ENCODE assay signal across 1 cellular context in genomic region chr12:93089805-93090569, GRCh38.
TF ChIP-seq lines count a peak whose summit lies in the region.

No MANE protein-coding gene starts in this region.

TF ChIP-seq in K562, 482 proteins besides CTCF, POLR2A, EP300 and RAD21 (continued from another document and continues in another):
- no peak for TF ChIP-seq NCOA2 (IDR thresholded peaks at IDR 0.05; ENCODE audit: partially characterized antibody in 2 of 2)
- no peak for TF ChIP-seq BRF2 (IDR thresholded peaks at IDR 0.05; ENCODE audit: borderline replicate concordance, insufficient read depth, insufficient read length)
- no peak for TF ChIP-seq ZNF124 (CRISPR knock-in tag; IDR thresholded peaks at IDR 0.05)
- no peak for TF ChIP-seq ZNF445 (CRISPR knock-in tag; IDR thresholded peaks at IDR 0.05; ENCODE audit: low read depth)
- no peak for TF ChIP-seq ZNF232 (CRISPR knock-in tag; IDR thresholded peaks at IDR 0.05)
- TF ChIP-seq TBL1XR1 (IDR thresholded peaks at IDR 0.05; ENCODE audit: low read length in 2 of 2), result 0 out of 4 replicates have a peak, but pooled peaks of 1 of the 2 experiments have one; percentile 25
- no peak for TF ChIP-seq POLR2AphosphoS2 (IDR thresholded peaks at IDR 0.05; ENCODE audit: low read length)
- TF ChIP-seq ZFPM2 (CRISPR knock-in tag; IDR thresholded peaks at IDR 0.05), result no peak
- no peak for TF ChIP-seq E2F1 (CRISPR knock-in tag; IDR thresholded peaks at IDR 0.05)
- no peak for TF ChIP-seq ZNF24 (IDR thresholded peaks at IDR 0.05)
- TF ChIP-seq PREB (CRISPR knock-in tag; IDR thresholded peaks at IDR 0.05), result no peak
- no peak for TF ChIP-seq HEY1 (CRISPR knock-in tag; IDR thresholded peaks at IDR 0.05; ENCODE audit: borderline replicate concordance)
- no peak for TF ChIP-seq ZBTB5 (IDR thresholded peaks at IDR 0.05)
- peak; percentile 92 for TF ChIP-seq NR2C1 (IDR thresholded peaks at IDR 0.05)
- peak; percentile 94 for TF ChIP-seq NR2C1 (tag; IDR thresholded peaks at IDR 0.05)
- no peak for TF ChIP-seq MIER1 (IDR thresholded peaks at IDR 0.05; ENCODE audit: low read depth)
- TF ChIP-seq XRCC3 (IDR thresholded peaks at IDR 0.05), result no peak
- TF ChIP-seq NFYB (IDR thresholded peaks at IDR 0.05; ENCODE audit: extremely low read depth, insufficient read length), result no peak
- no peak for TF ChIP-seq MCM3 (IDR thresholded peaks at IDR 0.05)
- TF ChIP-seq, protein P1, sequence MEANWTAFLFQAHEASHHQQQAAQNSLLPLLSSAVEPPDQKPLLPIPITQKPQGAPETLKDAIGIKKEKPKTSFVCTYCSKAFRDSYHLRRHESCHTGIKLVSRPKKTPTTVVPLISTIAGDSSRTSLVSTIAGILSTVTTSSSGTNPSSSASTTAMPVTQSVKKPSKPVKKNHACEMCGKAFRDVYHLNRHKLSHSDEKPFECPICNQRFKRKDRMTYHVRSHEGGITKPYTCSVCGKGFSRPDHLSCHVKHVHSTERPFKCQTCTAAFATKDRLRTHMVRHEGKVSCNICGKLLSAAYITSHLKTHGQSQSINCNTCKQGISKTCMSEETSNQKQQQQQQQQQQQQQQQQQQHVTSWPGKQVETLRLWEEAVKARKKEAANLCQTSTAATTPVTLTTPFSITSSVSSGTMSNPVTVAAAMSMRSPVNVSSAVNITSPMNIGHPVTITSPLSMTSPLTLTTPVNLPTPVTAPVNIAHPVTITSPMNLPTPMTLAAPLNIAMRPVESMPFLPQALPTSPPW (CRISPR knock-in tag; IDR thresholded peaks at IDR 0.05), result no peak
- no peak for TF ChIP-seq ZNF354B (CRISPR knock-in tag; IDR thresholded peaks at IDR 0.05)
- no peak for TF ChIP-seq ATF2 (CRISPR knock-in tag; IDR thresholded peaks at IDR 0.05)
- TF ChIP-seq DPF2 (IDR thresholded peaks at IDR 0.05), result peak; percentile 68; the same call in 1 of the 2 replicates
- TF ChIP-seq SNAPC5 (CRISPR knock-in tag; IDR thresholded peaks at IDR 0.05), result no peak
- no peak for TF ChIP-seq ZNF79 (CRISPR knock-in tag; IDR thresholded peaks at IDR 0.05; ENCODE audit: low read depth)
- TF ChIP-seq RERE (CRISPR knock-in tag; IDR thresholded peaks at IDR 0.05; ENCODE audit: borderline replicate concordance), result no peak
- no peak for TF ChIP-seq RBBP5 (IDR thresholded peaks at IDR 0.05; ENCODE audit: borderline replicate concordance, insufficient read depth, low read length, poor library complexity, severe bottlenecking)
- TF ChIP-seq, protein P2, sequence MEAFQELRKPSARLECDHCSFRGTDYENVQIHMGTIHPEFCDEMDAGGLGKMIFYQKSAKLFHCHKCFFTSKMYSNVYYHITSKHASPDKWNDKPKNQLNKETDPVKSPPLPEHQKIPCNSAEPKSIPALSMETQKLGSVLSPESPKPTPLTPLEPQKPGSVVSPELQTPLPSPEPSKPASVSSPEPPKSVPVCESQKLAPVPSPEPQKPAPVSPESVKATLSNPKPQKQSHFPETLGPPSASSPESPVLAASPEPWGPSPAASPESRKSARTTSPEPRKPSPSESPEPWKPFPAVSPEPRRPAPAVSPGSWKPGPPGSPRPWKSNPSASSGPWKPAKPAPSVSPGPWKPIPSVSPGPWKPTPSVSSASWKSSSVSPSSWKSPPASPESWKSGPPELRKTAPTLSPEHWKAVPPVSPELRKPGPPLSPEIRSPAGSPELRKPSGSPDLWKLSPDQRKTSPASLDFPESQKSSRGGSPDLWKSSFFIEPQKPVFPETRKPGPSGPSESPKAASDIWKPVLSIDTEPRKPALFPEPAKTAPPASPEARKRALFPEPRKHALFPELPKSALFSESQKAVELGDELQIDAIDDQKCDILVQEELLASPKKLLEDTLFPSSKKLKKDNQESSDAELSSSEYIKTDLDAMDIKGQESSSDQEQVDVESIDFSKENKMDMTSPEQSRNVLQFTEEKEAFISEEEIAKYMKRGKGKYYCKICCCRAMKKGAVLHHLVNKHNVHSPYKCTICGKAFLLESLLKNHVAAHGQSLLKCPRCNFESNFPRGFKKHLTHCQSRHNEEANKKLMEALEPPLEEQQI (IDR thresholded peaks at IDR 0.05), result 0 out of 2 replicates have a peak, but pooled peaks have one; percentile 30
- TF ChIP-seq ZNF431 (CRISPR knock-in tag; IDR thresholded peaks at IDR 0.05), result no peak
- no peak for TF ChIP-seq MXI1 (IDR thresholded peaks at IDR 0.05; ENCODE audit: low read depth, low read length)
- no peak for TF ChIP-seq ZNF699 (CRISPR knock-in tag; IDR thresholded peaks at IDR 0.05; ENCODE audit: insufficient replicate concordance)
- TF ChIP-seq FOSL1 (tag; conservative IDR thresholded peaks at IDR 0.05), result peak; percentile 89
- TF ChIP-seq, protein P3, sequence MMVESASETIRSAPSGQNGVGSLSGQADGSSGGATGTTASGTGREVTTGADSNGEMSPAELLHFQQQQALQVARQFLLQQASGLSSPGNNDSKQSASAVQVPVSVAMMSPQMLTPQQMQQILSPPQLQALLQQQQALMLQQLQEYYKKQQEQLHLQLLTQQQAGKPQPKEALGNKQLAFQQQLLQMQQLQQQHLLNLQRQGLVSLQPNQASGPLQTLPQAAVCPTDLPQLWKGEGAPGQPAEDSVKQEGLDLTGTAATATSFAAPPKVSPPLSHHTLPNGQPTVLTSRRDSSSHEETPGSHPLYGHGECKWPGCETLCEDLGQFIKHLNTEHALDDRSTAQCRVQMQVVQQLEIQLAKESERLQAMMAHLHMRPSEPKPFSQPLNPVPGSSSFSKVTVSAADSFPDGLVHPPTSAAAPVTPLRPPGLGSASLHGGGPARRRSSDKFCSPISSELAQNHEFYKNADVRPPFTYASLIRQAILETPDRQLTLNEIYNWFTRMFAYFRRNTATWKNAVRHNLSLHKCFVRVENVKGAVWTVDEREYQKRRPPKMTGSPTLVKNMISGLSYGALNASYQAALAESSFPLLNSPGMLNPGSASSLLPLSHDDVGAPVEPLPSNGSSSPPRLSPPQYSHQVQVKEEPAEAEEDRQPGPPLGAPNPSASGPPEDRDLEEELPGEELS (CRISPR knock-in tag; IDR thresholded peaks at IDR 0.05; ENCODE audit: borderline replicate concordance), result no peak
- TF ChIP-seq GATAD2B (IDR thresholded peaks at IDR 0.05; ENCODE audit: borderline replicate concordance), result no peak
- TF ChIP-seq TAF15 (IDR thresholded peaks at IDR 0.05; ENCODE audit: low read depth, low read length), result no peak
- TF ChIP-seq CLOCK (CRISPR knock-in tag; IDR thresholded peaks at IDR 0.05; ENCODE audit: borderline replicate concordance), result no peak
- no peak for TF ChIP-seq XRCC4 (IDR thresholded peaks at IDR 0.05; ENCODE audit: extremely low read depth, insufficient read depth, insufficient read length)
- no peak for TF ChIP-seq ZNF197 (CRISPR knock-in tag; IDR thresholded peaks at IDR 0.05; ENCODE audit: low read depth)
- no peak for TF ChIP-seq NR4A1 (CRISPR knock-in tag; IDR thresholded peaks at IDR 0.05)
- TF ChIP-seq NR4A1 (tag; IDR thresholded peaks at IDR 0.05), result no peak
- no peak for TF ChIP-seq BCOR (IDR thresholded peaks at IDR 0.05)
- TF ChIP-seq DMBX1 (CRISPR knock-in tag; IDR thresholded peaks at IDR 0.05; ENCODE audit: borderline replicate concordance), result peak; percentile 56; the same call in 1 of the 2 replicates
